Comparison of ENCODE assay signal across 8 cellular contexts in the genomic region with DNA sequence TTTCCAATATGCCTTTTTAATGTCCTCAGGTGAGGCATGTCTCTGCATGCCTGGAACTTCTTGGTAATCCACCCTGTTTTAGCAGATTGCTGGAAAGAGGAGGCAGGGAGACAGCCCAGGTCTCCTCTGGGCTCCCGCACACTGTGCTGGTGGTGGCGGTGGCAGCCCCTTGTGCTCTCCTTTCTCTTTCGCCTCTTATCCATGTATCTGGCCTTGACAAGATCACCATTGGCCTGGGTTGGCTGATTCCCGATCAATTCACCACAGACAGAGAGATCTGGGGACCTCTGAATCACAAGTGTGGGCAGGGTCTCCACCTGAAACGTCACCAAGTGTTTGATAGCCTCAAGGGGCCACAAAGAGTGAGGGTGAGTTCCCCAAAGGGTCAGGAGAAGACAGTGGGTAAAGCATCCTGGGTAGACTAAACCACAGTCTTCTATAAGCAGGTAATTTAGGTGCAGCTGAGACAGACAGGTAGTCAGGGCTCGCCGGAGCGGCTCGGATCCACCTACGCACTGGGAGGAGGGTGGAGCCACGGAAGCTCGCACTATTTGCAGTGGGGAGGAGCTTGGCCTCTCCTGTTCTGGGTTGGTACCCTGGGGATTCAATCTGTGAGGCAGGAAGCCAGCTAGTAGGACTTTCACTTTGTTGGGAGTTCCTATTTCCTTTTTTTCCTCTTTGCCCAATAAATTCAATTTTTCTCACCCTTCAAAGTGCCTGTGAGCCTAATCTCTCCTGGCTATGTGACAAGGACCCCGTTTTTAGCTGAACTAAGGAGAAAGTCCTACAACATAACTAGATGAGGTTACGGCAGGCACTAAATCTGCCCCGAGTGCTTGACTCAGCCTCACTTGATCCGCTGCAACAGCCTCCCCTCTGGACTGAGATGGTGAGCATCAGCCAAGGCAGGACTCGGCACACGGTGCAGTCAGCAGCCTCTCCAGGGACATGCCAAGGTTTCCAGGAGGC. TPM values are rescaled to one million over a fixed set of nuclear protein-coding genes. Genes with fewer than 3 reads are reported as not detected.
DNase-seq lines count a peak whose midpoint lies in the region; ATAC-seq and TF ChIP-seq lines count a peak whose summit lies in the region.

No MANE protein-coding gene starts in this region.

- H3K4me3 ChIP-seq in esophagus (ENCODE audit: low read depth in 1 of 2, low read length in 2 of 2) (peak overlapping the region; percentile 47 to 57), testis (peak overlapping the region; percentile 24 to 60)

- intact Hi-C loops in testis (cut with DNase I; ENCODE audit: low total_unique reads): no loop called here

- H3K27ac Mint-ChIP-seq in activated CD4-positive, alpha-beta T cell treated with anti-CD3 and anti-CD28 coated beads, Interleukin-2, amount 10 ng/mL, durations not matched to agents 7 days and 5 days: no peak overlapping the region
- H3K27ac Mint-ChIP-seq in naive thymus-derived CD8-positive, alpha-beta T cell: peak overlapping the region in 7 of 10 donors; percentile 34 to 77 (median 66)

- POLR2A ChIA-PET in activated CD4-positive, alpha-beta T cell treated with anti-CD3 and anti-CD28 coated beads, Interleukin-2, amount 10 ng/mL, durations not matched to agents 7 days and 5 days (lab: Charles Lee): no interaction called here
- POLR2A ChIA-PET in naive thymus-derived CD8-positive, alpha-beta T cell (lab: Charles Lee): interaction anchor here (0.6 kb wide), 1 partner anchor 56 kb away, joined by 3 read pairs; no protein-coding TSS in a partner anchor

- CTCF ChIA-PET in activated CD4-positive, alpha-beta T cell treated with anti-CD3 and anti-CD28 coated beads, Interleukin-2, amount 10 ng/mL, durations not matched to agents 7 days and 5 days (lab: Charles Lee): interaction anchor here (0.7 kb wide), 1 partner anchor 193 kb away, joined by 3 read pairs; no protein-coding TSS in a partner anchor

- H3K9me3 Mint-ChIP-seq in activated CD4-positive, alpha-beta T cell treated with anti-CD3 and anti-CD28 coated beads, Interleukin-2, amount 10 ng/mL, durations not matched to agents 7 days and 5 days: no peaks in the 10 kb centered on the region
- H3K9me3 Mint-ChIP-seq in naive thymus-derived CD8-positive, alpha-beta T cell: peaks cover 0 to 14% (median 2%) of the 10 kb centered on the region in 9 donors

- peaks cover 22% of the 10 kb centered on the region for H3K27me3 Mint-ChIP-seq in activated CD4-positive, alpha-beta T cell treated with anti-CD3 and anti-CD28 coated beads, Interleukin-2, amount 10 ng/mL, durations not matched to agents 7 days and 5 days
- H3K27me3 Mint-ChIP-seq in naive thymus-derived CD8-positive, alpha-beta T cell: peaks cover 3 to 35% (median 23%) of the 10 kb centered on the region in 5 donors

- H3K27ac ChIP-seq in esophagus (ENCODE audit: low read depth in 2 of 2, low read length in 1 of 2) (peak overlapping the region; percentile 84 to 89), testis (peak overlapping the region; percentile 83 to 88)

- TF ChIP-seq CTCF in testis (IDR thresholded peaks at IDR 0.05): no peak

- no peaks in the 10 kb centered on the region for H3K36me3 ChIP-seq in esophagus (ENCODE audit: control insufficient read depth in 2 of 2, insufficient read depth in 2 of 2, low read length in 1 of 2)
- no peaks in the 10 kb centered on the region for H3K36me3 ChIP-seq in testis (ENCODE audit: low read depth, missing control alignments)

- H3K4me3 Mint-ChIP-seq in activated CD4-positive, alpha-beta T cell treated with anti-CD3 and anti-CD28 coated beads, Interleukin-2, amount 10 ng/mL, durations not matched to agents 7 days and 5 days: peak overlapping the region; percentile 64
- peak overlapping the region; percentile 57 to 82 (median 69) for H3K4me3 Mint-ChIP-seq in naive thymus-derived CD8-positive, alpha-beta T cell

- H3K9me3 ChIP-seq in esophagus (ENCODE audit: control insufficient read depth in 2 of 2, insufficient read depth in 1 of 2, low read depth in 1 of 2, low read length in 1 of 2) (no peaks in the 10 kb centered on the region), testis (no peaks in the 10 kb centered on the region)

- H3K27me3 ChIP-seq in esophagus (ENCODE audit: control insufficient read depth in 1 of 2, insufficient read depth in 2 of 2, low read length in 2 of 2): no peaks in the 10 kb centered on the region
- no peaks in the 10 kb centered on the region for H3K27me3 ChIP-seq in testis

- H3K4me1 ChIP-seq in esophagus (ENCODE audit: control insufficient read depth in 2 of 2, insufficient read depth in 2 of 2, low read length in 1 of 2) (peaks cover 0 to 2% of the 10 kb centered on the region in 2 donors), testis (peaks cover 15% of the 10 kb centered on the region)

- peak; percentile 20 to 58 for DNase-seq in NCI-H187 (lab: John Stamatoyannopoulos, UW)
- peak; percentile 46 for DNase-seq in activated CD4-positive, alpha-beta T cell treated with anti-CD3 and anti-CD28 coated beads, Interleukin-2, amount 10 ng/mL, durations not matched to agents 7 days and 5 days
- peak in 9 of 10 donors; percentile 22 to 73 (median 40) for DNase-seq in naive thymus-derived CD8-positive, alpha-beta T cell
- DNase-seq in testis: peak; percentile 80
- DNase-seq in dedifferentiated amniotic fluid mesenchymal stem cell (ENCODE audit: extremely low spot score): no peak

- H3K36me3 Mint-ChIP-seq in activated CD4-positive, alpha-beta T cell treated with anti-CD3 and anti-CD28 coated beads, Interleukin-2, amount 10 ng/mL, durations not matched to agents 7 days and 5 days (ENCODE audit: low read depth): no peaks in the 10 kb centered on the region
- H3K36me3 Mint-ChIP-seq in naive thymus-derived CD8-positive, alpha-beta T cell: peaks cover 0 to 12% (median 0%) of the 10 kb centered on the region in 3 donors

- no peak for TF ChIP-seq POLR2A in testis (IDR thresholded peaks at IDR 0.05)

- ATAC-seq in GM18508 (IDR thresholded peaks at IDR 0.05; ENCODE audit: insufficient read depth, unreplicated experiment) (peak; percentile 92), HG02763 (IDR thresholded peaks at IDR 0.05; ENCODE audit: unreplicated experiment) (peak; percentile 96)
- ATAC-seq in naive thymus-derived CD8-positive, alpha-beta T cell: peak; percentile 96 to 98

- H3K4me1 Mint-ChIP-seq in activated CD4-positive, alpha-beta T cell treated with anti-CD3 and anti-CD28 coated beads, Interleukin-2, amount 10 ng/mL, durations not matched to agents 7 days and 5 days: peaks cover 19% of the 10 kb centered on the region
- peaks cover 9 to 19% (median 14%) of the 10 kb centered on the region in 4 donors for H3K4me1 Mint-ChIP-seq in naive thymus-derived CD8-positive, alpha-beta T cell

- 17 to 23% methylated on average over 18 of the region's 18 CpGs for WGBS in esophagus, 2 donors
- 25 to 28% methylated on average over 18 of the region's 18 CpGs for WGBS in testis, 2 donors

RNA-seq across cellular contexts. Expression of a gene that starts 57.6 kb away (rescaled TPM):
- total RNA-seq in activated CD4-positive, alpha-beta T cell treated with anti-CD3 and anti-CD28 coated beads, Interleukin-2, amount 10 ng/mL, durations not matched to agents 7 days and 5 days: not detected
- polyA plus RNA-seq in esophagus: 1 to 10 TPM; 2.0 to 2.5 TPM
- total RNA-seq in naive thymus-derived CD8-positive, alpha-beta T cell: under 1 TPM; 0.19 to 0.36 TPM
- not detected for polyA plus RNA-seq in naive thymus-derived CD8-positive, alpha-beta T cell
- total RNA-seq in testis: 10 to 100 TPM; 31.3 to 44.3 TPM
- polyA plus RNA-seq in testis (ENCODE audit: insufficient read depth, low read depth, low replicate concordance): 15.1 TPM

Comparison
In these comparisons a context has a peak if more than half of its experiments do, and no peak if none do; other contexts are left out.
1. RNA of a gene that starts 57.6 kb away (total RNA-seq): 31.3 to 44.3 TPM in testis; 0.19 to 0.36 TPM in naive thymus-derived CD8-positive, alpha-beta T cell and not detected in activated CD4-positive, alpha-beta T cell treated with anti-CD3 and anti-CD28 coated beads, Interleukin-2, amount 10 ng/mL, durations not matched to agents 7 days and 5 days; every median in the first group is over 10 times any median in the second.
2. Peak in every context shown above with its lines, with median percentiles within 50 percentile points of each other: ATAC-seq.